In the genomic region with DNA sequence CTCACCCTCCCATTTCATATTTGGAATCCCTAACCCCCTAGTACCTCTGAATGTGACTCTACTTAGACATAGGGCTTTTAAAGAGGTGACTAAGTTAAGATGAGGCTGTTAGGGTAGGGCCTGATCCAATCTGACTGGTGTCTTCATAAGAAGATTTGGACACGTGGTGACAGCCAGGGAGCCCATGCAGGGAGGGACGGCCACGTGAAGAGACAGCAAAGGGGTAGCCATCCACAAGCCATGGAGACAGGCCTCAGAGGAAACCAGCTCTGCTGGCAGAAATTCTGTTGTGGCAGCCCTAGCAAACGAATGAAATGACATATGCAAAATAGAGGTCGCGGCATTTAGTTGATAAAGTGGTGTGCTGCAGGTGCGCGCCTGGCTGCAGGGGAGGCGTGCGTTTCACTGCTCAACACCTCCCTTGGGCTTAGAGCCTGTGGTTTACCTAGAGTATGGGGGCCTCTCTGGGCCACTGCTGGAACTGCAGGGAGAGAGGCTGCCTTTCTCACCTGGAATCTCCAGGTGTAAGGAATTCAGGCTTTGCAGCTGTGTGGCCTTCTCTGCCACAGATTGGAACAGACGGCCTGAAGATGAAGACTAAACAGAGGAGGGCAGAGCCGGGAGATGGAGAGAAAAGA, we compare ENCODE assay signal across 8 cellular contexts. TPM values are rescaled to one million over a fixed set of nuclear protein-coding genes. Genes with fewer than 3 reads are reported as not detected.
A peak's percentile ranks its signal among the peaks of the same experiment; 100 is the strongest.
DNase-seq lines count a peak whose midpoint lies in the region; ATAC-seq, FAIRE-seq and TF ChIP-seq lines count a peak whose summit lies in the region.

No MANE protein-coding gene starts in this region.

- FAIRE-seq in kidney (lab: Jason Lieb, UNC): no peak

- H3K4me3 Mint-ChIP-seq in activated naive CD4-positive, alpha-beta T cell treated with anti-CD3 and anti-CD28 coated beads, Interleukin-2, amount 10 ng/mL, durations not matched to agents 7 days and 5 days: no peak overlapping the region

- peaks cover 50% of the 10 kb centered on the region for H3K27me3 Mint-ChIP-seq in activated naive CD4-positive, alpha-beta T cell treated with anti-CD3 and anti-CD28 coated beads, Interleukin-2, amount 10 ng/mL, durations not matched to agents 7 days and 5 days

- H3K9ac ChIP-seq in kidney (ENCODE audit: low read length in 2 of 2): no peak overlapping the region

- H3K27ac Mint-ChIP-seq in activated naive CD4-positive, alpha-beta T cell treated with anti-CD3 and anti-CD28 coated beads, Interleukin-2, amount 10 ng/mL, durations not matched to agents 7 days and 5 days: no peak overlapping the region

- intact Hi-C loops in Right ventricle myocardium inferior (cut with DNase I): loop anchor here (1.0 to 10.0 kb wide), 4 partner anchors 107 to 300 kb away; no protein-coding TSS in a partner anchor
- intact Hi-C loops in cardiac septum (cut with DNase I): loop anchor here (5.0 kb wide), 2 partner anchors 93 to 108 kb away; partner anchors contain the start of gene PCYOX1L
- intact Hi-C loops in kidney (cut with DNase I): no loop called here

- ATAC-seq in Right ventricle myocardium inferior (peak; percentile 18), HG03060 (IDR thresholded peaks at IDR 0.05; ENCODE audit: low read depth, unreplicated experiment) (peak; percentile 80)

- no peak for TF ChIP-seq POLR2A in suprapubic skin (IDR thresholded peaks at IDR 0.05)

- DNase-seq in Right ventricle myocardium inferior (ENCODE audit: missing footprints): no peak
- DNase-seq in cardiac septum (ENCODE audit: low spot score): no peak
- peak; percentile 74 for DNase-seq in NCI-H82 (lab: John Stamatoyannopoulos, UW)
- peak; percentile 76 for DNase-seq in activated naive CD4-positive, alpha-beta T cell treated with anti-CD3 and anti-CD28 coated beads, Interleukin-2, amount 10 ng/mL, durations not matched to agents 7 days and 5 days
- no peak for DNase-seq in kidney
- no peak for DNase-seq in suprapubic skin (ENCODE audit: low spot score in 2 of 2)
- no peak for DNase-seq in NCI-H1048 (lab: John Stamatoyannopoulos, UW)

- peaks cover 9% of the 10 kb centered on the region for H3K27me3 ChIP-seq in suprapubic skin

- no peaks in the 10 kb centered on the region for H3K36me3 Mint-ChIP-seq in activated naive CD4-positive, alpha-beta T cell treated with anti-CD3 and anti-CD28 coated beads, Interleukin-2, amount 10 ng/mL, durations not matched to agents 7 days and 5 days

- H3K4me1 Mint-ChIP-seq in activated naive CD4-positive, alpha-beta T cell treated with anti-CD3 and anti-CD28 coated beads, Interleukin-2, amount 10 ng/mL, durations not matched to agents 7 days and 5 days: peaks cover 8% of the 10 kb centered on the region

- no peak overlapping the region for H3K4me3 ChIP-seq in kidney (ENCODE audit: low read length in 2 of 2)
- H3K4me3 ChIP-seq in suprapubic skin: no peak overlapping the region

- TF ChIP-seq EP300 in suprapubic skin (IDR thresholded peaks at IDR 0.05): no peak

- no peaks in the 10 kb centered on the region for H3K36me3 ChIP-seq in kidney (ENCODE audit: control insufficient read depth in 1 of 2, insufficient read depth in 2 of 2, low read length in 2 of 2)
- no peaks in the 10 kb centered on the region for H3K36me3 ChIP-seq in suprapubic skin

- 27% methylated on average over 12 of the region's 12 CpGs for WGBS in suprapubic skin

- H3K9me3 ChIP-seq in kidney (ENCODE audit: control insufficient read depth in 1 of 2, low read length in 2 of 2): peaks cover 5 to 8% of the 10 kb centered on the region in 2 donors
- no peaks in the 10 kb centered on the region for H3K9me3 ChIP-seq in suprapubic skin

- H3K4me1 ChIP-seq in kidney (ENCODE audit: control insufficient read depth in 1 of 2, insufficient read depth in 1 of 2, low read depth in 1 of 2, low read length in 2 of 2) (no peaks in the 10 kb centered on the region), suprapubic skin (no peaks in the 10 kb centered on the region)

- no peak overlapping the region for H3K27ac ChIP-seq in kidney (ENCODE audit: low read depth in 2 of 2, low read length in 2 of 2)
- H3K27ac ChIP-seq in suprapubic skin: no peak overlapping the region

- CTCF ChIA-PET in activated naive CD4-positive, alpha-beta T cell treated with anti-CD3 and anti-CD28 coated beads, Interleukin-2, amount 10 ng/mL, durations not matched to agents 7 days and 5 days (lab: Charles Lee): interaction anchor here (0.7 to 6.1 kb wide), 23 partner anchors 9 to 300 kb away, joined by 3 to 144 read pairs (median 4); partner anchors contain the start of gene ABLIM3

- H3K9me3 Mint-ChIP-seq in activated naive CD4-positive, alpha-beta T cell treated with anti-CD3 and anti-CD28 coated beads, Interleukin-2, amount 10 ng/mL, durations not matched to agents 7 days and 5 days: no peaks in the 10 kb centered on the region

- TF ChIP-seq CTCF in kidney (IDR thresholded peaks at IDR 0.05; ENCODE audit: borderline replicate concordance, extremely low read depth, insufficient read depth): peak; percentile 42
- peak; percentile 24 to 71 for TF ChIP-seq CTCF in suprapubic skin (IDR thresholded peaks at IDR 0.05)

RNA-seq across cellular contexts. Expression of gene AFAP1L1, which starts 7.1 kb away (rescaled TPM):
- total RNA-seq in Right ventricle myocardium inferior: 46.9 TPM
- total RNA-seq in cardiac septum: 55.2 TPM
- total RNA-seq in kidney: 14.8 TPM
- polyA plus RNA-seq in kidney (ENCODE audit: insufficient read depth, low read depth, low replicate concordance): 4.8 TPM
- total RNA-seq in suprapubic skin: 10 to 100 TPM in 1 of 4 donors, 1 to 10 TPM in 3; 4.8 to 11.6 (median 7.3) TPM

Comparison
In these comparisons a context has a peak if more than half of its experiments do, and no peak if none do; other contexts are left out.
1. DNase-seq: peak in NCI-H82 (single experiment) and activated naive CD4-positive, alpha-beta T cell treated with anti-CD3 and anti-CD28 coated beads, Interleukin-2, amount 10 ng/mL, durations not matched to agents 7 days and 5 days (single experiment); none in Right ventricle myocardium inferior (single experiment), cardiac septum (single experiment), kidney (single experiment), suprapubic skin (0 of 2) and NCI-H1048 (single experiment).